ENCODE assay signal across 8 cellular contexts in genomic region chr11:102940714-102941588, GRCh38. TPM values are rescaled to one million over a fixed set of nuclear protein-coding genes. Genes with fewer than 3 reads are reported as not detected.
A peak's percentile ranks its signal among the peaks of the same experiment; 100 is the strongest.
DNase-seq lines count a peak whose midpoint lies in the region; ATAC-seq and TF ChIP-seq lines count a peak whose summit lies in the region.

No MANE protein-coding gene starts in this region.

- peaks cover 3% of the 10 kb centered on the region for H3K4me1 Mint-ChIP-seq in activated naive CD4-positive, alpha-beta T cell treated with anti-CD3 and anti-CD28 coated beads for 36 hours (ENCODE audit: low read depth)
- no peaks in the 10 kb centered on the region for H3K4me1 Mint-ChIP-seq in glutamatergic neuron (ENCODE audit: low read depth, unreplicated experiment)

- peak; percentile 76 for DNase-seq in EH (ENCODE audit: low read depth)
- peak; percentile 62 for DNase-seq in GM20000 (ENCODE audit: low spot score)
- peak; percentile 38 for DNase-seq in NCI-H748 treated with DMSO at 0.1 percent for 48 hours (lab: John Stamatoyannopoulos, UW)
- peak; percentile 68 for DNase-seq in activated naive CD4-positive, alpha-beta T cell treated with anti-CD3 and anti-CD28 coated beads for 36 hours
- DNase-seq in glutamatergic neuron = no peak
- peak; percentile 83 for DNase-seq in renal cortical epithelial cell (ENCODE audit: low read depth)
- no peak for DNase-seq in activated effector memory CD4-positive, alpha-beta T cell treated with Interleukin-2 at 50 U/mL for 16 hours

- intact Hi-C loops in activated naive CD4-positive, alpha-beta T cell treated with anti-CD3 and anti-CD28 coated beads for 36 hours (cut with micrococcal nuclease) = loop anchor here (1.0 to 10.0 kb wide), 11 partner anchors 27 to 666 kb away; partner anchors contain the start of genes DYNC2H1 and MMP1

- TF ChIP-seq CTCF in GM20000 (IDR thresholded peaks at IDR 0.05; ENCODE audit: extremely low read depth, missing control alignments) (peak; percentile 48), glutamatergic neuron (IDR thresholded peaks at IDR 0.05; ENCODE audit: partially characterized antibody, unreplicated experiment) (peak; percentile 92)

- CTCF ChIA-PET in activated naive CD4-positive, alpha-beta T cell treated with anti-CD3 and anti-CD28 coated beads for 36 hours (lab: Charles Lee) = interaction anchor here (0.6 to 3.5 kb wide), 29 partner anchors 10 to 340 kb away, joined by 3 to 16 read pairs (median 4); no protein-coding TSS in a partner anchor

- H3K27ac Mint-ChIP-seq in activated naive CD4-positive, alpha-beta T cell treated with anti-CD3 and anti-CD28 coated beads for 36 hours = no peak overlapping the region
- no peak overlapping the region for H3K27ac Mint-ChIP-seq in glutamatergic neuron (ENCODE audit: unreplicated experiment)

- peak; percentile 86 for ATAC-seq in HG03520 (IDR thresholded peaks at IDR 0.05; ENCODE audit: unreplicated experiment)

- no peaks in the 10 kb centered on the region for H3K9me3 Mint-ChIP-seq in activated naive CD4-positive, alpha-beta T cell treated with anti-CD3 and anti-CD28 coated beads for 36 hours
- H3K9me3 Mint-ChIP-seq in glutamatergic neuron (ENCODE audit: unreplicated experiment) = no peaks in the 10 kb centered on the region

- no peak overlapping the region for H3K4me3 Mint-ChIP-seq in activated naive CD4-positive, alpha-beta T cell treated with anti-CD3 and anti-CD28 coated beads for 36 hours
- no peak overlapping the region for H3K4me3 Mint-ChIP-seq in glutamatergic neuron (ENCODE audit: unreplicated experiment)

- peaks cover 11% of the 10 kb centered on the region for H3K27me3 Mint-ChIP-seq in activated naive CD4-positive, alpha-beta T cell treated with anti-CD3 and anti-CD28 coated beads for 36 hours (ENCODE audit: low read depth)
- no peaks in the 10 kb centered on the region for H3K27me3 Mint-ChIP-seq in glutamatergic neuron (ENCODE audit: unreplicated experiment)

- H3K36me3 Mint-ChIP-seq in activated naive CD4-positive, alpha-beta T cell treated with anti-CD3 and anti-CD28 coated beads for 36 hours (ENCODE audit: low read depth) = no peaks in the 10 kb centered on the region
- no peaks in the 10 kb centered on the region for H3K36me3 Mint-ChIP-seq in glutamatergic neuron (ENCODE audit: unreplicated experiment)

RNA-seq across cellular contexts. Expression of gene MMP13, which starts 14.6 kb away (rescaled TPM):
- total RNA-seq in activated naive CD4-positive, alpha-beta T cell treated with anti-CD3 and anti-CD28 coated beads for 36 hours = not detected
- total RNA-seq in glutamatergic neuron (ENCODE audit: unreplicated experiment) (not detected), renal cortical epithelial cell (not detected in 2 replicates)

Comparison
In these comparisons a context has a peak if more than half of its experiments do, and no peak if none do; other contexts are left out.
1. DNase-seq: peak in EH (single experiment), GM20000 (single experiment), NCI-H748 treated with DMSO at 0.1 percent for 48 hours (single experiment), activated naive CD4-positive, alpha-beta T cell treated with anti-CD3 and anti-CD28 coated beads for 36 hours (single experiment) and renal cortical epithelial cell (single experiment); none in glutamatergic neuron (single experiment) and activated effector memory CD4-positive, alpha-beta T cell treated with Interleukin-2 at 50 U/mL for 16 hours (single experiment).